In genomic region chr14:72097173-72097783, GRCh38 we compare ENCODE assay signal across 26 cellular contexts.
DNase-seq lines count a peak whose midpoint lies in the region; ATAC-seq, FAIRE-seq and TF ChIP-seq lines count a peak whose summit lies in the region.
"Had no signal": no experiment of that assay in that cellular context is flagged by ENCODE, and none has a peak within 500 bp of the region (broad histone marks: within the 10 kb centered on the region; RNA-seq: fewer than 3 reads in every experiment).

No MANE protein-coding gene starts in this region.

- peak overlapping the region; percentile 68 for H3K27ac Mint-ChIP-seq in chondrocyte (ENCODE audit: unreplicated experiment)
- H3K27ac Mint-ChIP-seq in neural progenitor cell = peak overlapping the region; percentile 22
- H3K27ac Mint-ChIP-seq: CD4-positive, CD25-positive, alpha-beta regulatory T cell had no signal

- H3K4me1 Mint-ChIP-seq in chondrocyte (ENCODE audit: low read depth) (no peaks in the 10 kb centered on the region), neural progenitor cell (peaks cover 8% of the 10 kb centered on the region)

- no peaks in the 10 kb centered on the region for H4K20me1 ChIP-seq in neural progenitor cell (ENCODE audit: low read depth)

- H3K79me2 ChIP-seq in neural progenitor cell (ENCODE audit: low read depth) = no peaks in the 10 kb centered on the region

- no peaks in the 10 kb centered on the region for H3K9me3 ChIP-seq in left ventricle myocardium inferior (replicated peaks)
- no peaks in the 10 kb centered on the region for H3K9me3 ChIP-seq in neural progenitor cell (ENCODE audit: low read depth)
- H3K9me3 ChIP-seq in testis = no peaks in the 10 kb centered on the region
- H3K9me3 ChIP-seq: A549, HAP-1 had no signal

- H2AFZ ChIP-seq in neural progenitor cell (replicated peaks) = peak overlapping the region; percentile 34

- no peak overlapping the region for H3K9ac ChIP-seq in neural progenitor cell

- H3K9me3 Mint-ChIP-seq in chondrocyte (ENCODE audit: low read depth) (no peaks in the 10 kb centered on the region), neural progenitor cell (no peaks in the 10 kb centered on the region)

- no peak overlapping the region for H3K27ac ChIP-seq in left ventricle myocardium inferior (replicated peaks)
- H3K27ac ChIP-seq in neural progenitor cell = no peak overlapping the region
- H3K27ac ChIP-seq in testis = no peak overlapping the region
- H3K27ac ChIP-seq: 22Rv1, A549 had no signal

- H3K36me3 Mint-ChIP-seq in chondrocyte (ENCODE audit: low read depth) (no peaks in the 10 kb centered on the region), neural progenitor cell (no peaks in the 10 kb centered on the region)
- H3K36me3 Mint-ChIP-seq: CD4-positive, CD25-positive, alpha-beta regulatory T cell; CD8-positive, alpha-beta memory T cell had no signal

- TF ChIP-seq POLR2A in testis (IDR thresholded peaks at IDR 0.05) = no peak

- no peak overlapping the region for H3K4me2 ChIP-seq in neural progenitor cell
- H3K4me2 ChIP-seq: A549 had no signal

- H3K4me3 Mint-ChIP-seq in chondrocyte (ENCODE audit: unreplicated experiment) = no peak overlapping the region
- no peak overlapping the region for H3K4me3 Mint-ChIP-seq in neural progenitor cell
- H3K4me3 Mint-ChIP-seq: CD4-positive, CD25-positive, alpha-beta regulatory T cell; CD8-positive, alpha-beta memory T cell had no signal

- peak; percentile 21 for ATAC-seq in left ventricle myocardium superior
- no peak for ATAC-seq in HG03439 (IDR thresholded peaks at IDR 0.05; ENCODE audit: unreplicated experiment)
- ATAC-seq: A549, K562 had no signal

- no peaks in the 10 kb centered on the region for H3K27me3 ChIP-seq in left ventricle myocardium inferior (ENCODE audit: low read depth)
- H3K27me3 ChIP-seq in neural progenitor cell = no peaks in the 10 kb centered on the region
- no peaks in the 10 kb centered on the region for H3K27me3 ChIP-seq in testis

- intact Hi-C loops in left ventricle myocardium superior (cut with micrococcal nuclease) (no loop called here), left ventricle myocardium inferior (cut with micrococcal nuclease) (no loop called here), testis (cut with DNase I; ENCODE audit: low total_unique reads) (no loop called here)

- TF ChIP-seq CTCF in left ventricle myocardium inferior (IDR thresholded peaks at IDR 0.05; ENCODE audit: borderline replicate concordance) (no peak), chondrocyte (IDR thresholded peaks at IDR 0.05) (no peak), neural progenitor cell (IDR thresholded peaks at IDR 0.05) (no peak), testis (IDR thresholded peaks at IDR 0.05) (no peak)

- H3K36me3 ChIP-seq in left ventricle myocardium inferior (no peaks in the 10 kb centered on the region), neural progenitor cell (no peaks in the 10 kb centered on the region), testis (ENCODE audit: low read depth, missing control alignments) (no peaks in the 10 kb centered on the region)
- H3K36me3 ChIP-seq: HAP-1 had no signal

- DNase-seq in left ventricle myocardium superior = no peak
- no peak for DNase-seq in left ventricle myocardium inferior
- no peak for DNase-seq in chondrocyte (ENCODE audit: low spot score)
- DNase-seq in neural progenitor cell (ENCODE audit: low spot score) = no peak
- DNase-seq in testis = peak; percentile 18
- no peak for DNase-seq in NOMO-1 treated with dmso at 0.1 percent for 144 hours (lab: John Stamatoyannopoulos, UW; ENCODE audit: unreplicated experiment)
- DNase-seq in urothelium cell line (ENCODE audit: low spot score) = no peak
- DNase-seq: C1 segment of cervical spinal cord; CD4-positive, CD25-positive, alpha-beta regulatory T cell; CD8-positive, alpha-beta memory T cell; COR-L47; DMS 273 treated with DMSO at 0.1 percent for 48 hours; DMS53; DND-41; EL; GOT3; IMR-90 had no signal

- H3K27me3 Mint-ChIP-seq in chondrocyte (ENCODE audit: low read depth) (peaks cover 11% of the 10 kb centered on the region), neural progenitor cell (ENCODE audit: insufficient read depth, low read depth) (no peaks in the 10 kb centered on the region)

- H3K4me1 ChIP-seq in left ventricle myocardium inferior = peaks cover 30% of the 10 kb centered on the region
- H3K4me1 ChIP-seq in neural progenitor cell = peaks cover 21% of the 10 kb centered on the region
- no peaks in the 10 kb centered on the region for H3K4me1 ChIP-seq in testis
- H3K4me1 ChIP-seq: A549, HAP-1 had no signal

- FAIRE-seq in urothelium cell line (lab: Jason Lieb, UNC) = no peak
- FAIRE-seq: A549, G401.6, GM12891, GM18507, HTR-8/SVneo, K562 had no signal

- H3K4me3 ChIP-seq in left ventricle myocardium inferior = no peak overlapping the region
- H3K4me3 ChIP-seq in neural progenitor cell = no peak overlapping the region
- H3K4me3 ChIP-seq in testis = no peak overlapping the region
- H3K4me3 ChIP-seq: A549, HAP-1, K562 had no signal

- 49 to 50% methylated on average over 3 to 4 of the region's 4 CpGs for WGBS in testis, 2 donors

- no peaks in the 10 kb centered on the region for H3F3A ChIP-seq in neural progenitor cell (ENCODE audit: low read depth)
